27 cellular contexts compared by ENCODE assay signal in the genomic region with DNA sequence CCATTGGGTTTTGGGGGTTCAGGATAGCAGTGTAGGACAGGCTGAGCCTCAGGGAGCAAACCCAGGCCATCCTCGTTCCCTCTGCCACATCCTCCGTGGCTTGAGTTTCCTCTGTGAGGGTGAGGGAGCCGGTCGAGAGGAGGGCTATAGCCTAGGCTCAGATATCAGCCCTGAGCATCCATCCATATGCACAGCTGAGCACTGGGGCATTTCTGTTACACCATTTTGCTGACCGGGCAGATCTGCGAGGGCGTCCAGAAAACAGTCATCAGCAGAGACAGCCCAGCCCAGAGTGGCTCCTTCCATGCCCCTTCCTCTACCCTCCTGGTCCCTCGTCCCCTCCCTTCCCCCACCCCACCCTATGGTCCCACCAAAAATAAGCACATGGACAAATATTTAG.
"Had no signal": no experiment of that assay in that cellular context is flagged by ENCODE, and none has a peak within 500 bp of the region (broad histone marks: within the 10 kb centered on the region; RNA-seq: fewer than 3 reads in every experiment).

No MANE protein-coding gene starts in this region.

- ATAC-seq: activated CD8-positive, alpha-beta memory T cell treated with anti-CD3 and anti-CD28 coated beads, Interleukin-2, amount 10 ng/mL, durations not matched to agents 7 days and 5 days; activated CD8-positive, alpha-beta T cell treated with anti-CD3 and anti-CD28 coated beads, Interleukin-2, amount 10 ng/mL, durations not matched to agents 7 days and 5 days; activated naive CD8-positive, alpha-beta T cell treated with anti-CD3 and anti-CD28 coated beads, Interleukin-2, amount 50 U/mL, for 24 hours; mucosa of descending colon; natural killer cell treated with Interleukin-12 subunit alpha and Interleukin-12 subunit beta and Interleukin-15 and Interleukin-18, amount 100 ng/mL, for 72 hours; right cardiac atrium; T-helper 17 cell had no signal

- H3K36me3 Mint-ChIP-seq: activated CD8-positive, alpha-beta memory T cell treated with anti-CD3 and anti-CD28 coated beads, Interleukin-2, amount 10 ng/mL, durations not matched to agents 7 days and 5 days; activated naive CD4-positive, alpha-beta T cell treated with anti-CD3 and anti-CD28 coated beads, Interleukin-2, amount 50 U/mL, for 24 hours; natural killer cell treated with Interleukin-12 subunit alpha and Interleukin-12 subunit beta and Interleukin-15 and Interleukin-18, amount 100 ng/mL, for 72 hours had no signal

- H3K4me1 ChIP-seq: breast epithelium, left ventricle myocardium inferior, spleen had no signal

- H3K27me3 ChIP-seq: breast epithelium, esophagus squamous epithelium, spleen, vagina had no signal

- DNase-seq: activated CD8-positive, alpha-beta memory T cell treated with anti-CD3 and anti-CD28 coated beads, Interleukin-2, amount 10 ng/mL, durations not matched to agents 7 days and 5 days; activated CD8-positive, alpha-beta T cell treated with anti-CD3 and anti-CD28 coated beads, Interleukin-2, amount 10 ng/mL, durations not matched to agents 7 days and 5 days; activated naive CD8-positive, alpha-beta T cell treated with anti-CD3 and anti-CD28 coated beads, Interleukin-2, amount 50 U/mL, for 24 hours; activated T-cell treated with anti-CD3 and anti-CD28 coated beads, Interleukin-2, amount 50 U/mL, for 48 hours; amygdala; esophagus squamous epithelium; foreskin melanocyte; left ventricle myocardium inferior; mesendoderm; mucosa of descending colon; posterior cingulate gyrus; right cardiac atrium; spleen; T-helper 17 cell; T1000 had no signal

- H3K36me3 ChIP-seq: breast epithelium, left ventricle myocardium inferior had no signal

- H3K9me3 Mint-ChIP-seq: activated naive CD4-positive, alpha-beta T cell treated with anti-CD3 and anti-CD28 coated beads, Interleukin-2, amount 50 U/mL, for 24 hours; activated naive CD8-positive, alpha-beta T cell treated with anti-CD3 and anti-CD28 coated beads, Interleukin-2, amount 50 U/mL, for 24 hours; activated T-helper 2 cell treated with anti-CD3 and anti-CD28 coated beads, Interferon-gamma antibody, Interleukin-2, Interleukin-4, amounts not matched to agents 10 μg/mL and 5 μg/mL and 100 μg/mL, durations not matched to agents 14 hours and 24 hours and 36 hours; central memory CD8-positive, alpha-beta T cell; dendritic cell treated with granulocyte-macrophage colony-stimulating factor and Interleukin-4, amounts not matched to agents 40 ng/mL and 50 ng/mL, for 4 days; natural killer cell treated with Interleukin-12 subunit alpha and Interleukin-12 subunit beta and Interleukin-15 and Interleukin-18, amount 100 ng/mL, for 72 hours; stimulated activated naive CD8-positive, alpha-beta T cell treated with anti-CD3 and anti-CD28 coated beads, Interleukin-15, Interleukin-2, amounts not matched to agents 100 ng/mL and 50 ng/mL, for 24 hours; type B pancreatic cell had no signal

- H3K4me3 ChIP-seq: breast epithelium, esophagus squamous epithelium, left ventricle myocardium inferior, lung, mucosa of descending colon, spleen, thoracic aorta, vagina had no signal

- H3K4me1 Mint-ChIP-seq: activated naive CD4-positive, alpha-beta T cell treated with anti-CD3 and anti-CD28 coated beads, Interleukin-2, amount 50 U/mL, for 24 hours had no signal

- H3K27me3 Mint-ChIP-seq: activated CD8-positive, alpha-beta memory T cell treated with anti-CD3 and anti-CD28 coated beads, Interleukin-2, amount 10 ng/mL, durations not matched to agents 7 days and 5 days; activated naive CD4-positive, alpha-beta T cell treated with anti-CD3 and anti-CD28 coated beads, Interleukin-2, amount 50 U/mL, for 24 hours; activated naive CD8-positive, alpha-beta T cell treated with anti-CD3 and anti-CD28 coated beads, Interleukin-2, amount 50 U/mL, for 24 hours; central memory CD8-positive, alpha-beta T cell; dendritic cell treated with granulocyte-macrophage colony-stimulating factor and Interleukin-4, amounts not matched to agents 40 ng/mL and 50 ng/mL, for 4 days; natural killer cell treated with Interleukin-12 subunit alpha and Interleukin-12 subunit beta and Interleukin-15 and Interleukin-18, amount 100 ng/mL, for 72 hours; stimulated activated naive CD8-positive, alpha-beta T cell treated with anti-CD3 and anti-CD28 coated beads, Interleukin-15, Interleukin-2, amounts not matched to agents 100 ng/mL and 50 ng/mL, for 24 hours; T-helper 17 cell; type B pancreatic cell had no signal

- H3K4me3 Mint-ChIP-seq: activated CD8-positive, alpha-beta memory T cell treated with anti-CD3 and anti-CD28 coated beads, Interleukin-2, amount 10 ng/mL, durations not matched to agents 7 days and 5 days; activated CD8-positive, alpha-beta T cell treated with anti-CD3 and anti-CD28 coated beads, Interleukin-2, amount 10 ng/mL, durations not matched to agents 7 days and 5 days; activated naive CD4-positive, alpha-beta T cell treated with anti-CD3 and anti-CD28 coated beads, Interleukin-2, amount 50 U/mL, for 24 hours; activated naive CD8-positive, alpha-beta T cell treated with anti-CD3 and anti-CD28 coated beads, Interleukin-2, amount 50 U/mL, for 24 hours; central memory CD8-positive, alpha-beta T cell; dendritic cell treated with granulocyte-macrophage colony-stimulating factor and Interleukin-4, amounts not matched to agents 40 ng/mL and 50 ng/mL, for 4 days; natural killer cell treated with Interleukin-12 subunit alpha and Interleukin-12 subunit beta and Interleukin-15 and Interleukin-18, amount 100 ng/mL, for 72 hours; stimulated activated naive CD8-positive, alpha-beta T cell treated with anti-CD3 and anti-CD28 coated beads, Interleukin-15, Interleukin-2, amounts not matched to agents 100 ng/mL and 50 ng/mL, for 24 hours; T-helper 17 cell; type B pancreatic cell had no signal

- H3K27ac Mint-ChIP-seq: activated CD8-positive, alpha-beta memory T cell treated with anti-CD3 and anti-CD28 coated beads, Interleukin-2, amount 10 ng/mL, durations not matched to agents 7 days and 5 days; activated CD8-positive, alpha-beta T cell treated with anti-CD3 and anti-CD28 coated beads, Interleukin-2, amount 10 ng/mL, durations not matched to agents 7 days and 5 days; activated naive CD4-positive, alpha-beta T cell treated with anti-CD3 and anti-CD28 coated beads, Interleukin-2, amount 50 U/mL, for 24 hours; activated naive CD8-positive, alpha-beta T cell treated with anti-CD3 and anti-CD28 coated beads, Interleukin-2, amount 50 U/mL, for 24 hours; activated T-helper 2 cell treated with anti-CD3 and anti-CD28 coated beads, Interferon-gamma antibody, Interleukin-2, Interleukin-4, amounts not matched to agents 10 μg/mL and 5 μg/mL and 100 μg/mL, durations not matched to agents 14 hours and 24 hours and 36 hours; dendritic cell treated with granulocyte-macrophage colony-stimulating factor and Interleukin-4, amounts not matched to agents 40 ng/mL and 50 ng/mL, for 4 days; natural killer cell treated with Interleukin-12 subunit alpha and Interleukin-12 subunit beta and Interleukin-15 and Interleukin-18, amount 100 ng/mL, for 72 hours; stimulated activated naive CD8-positive, alpha-beta T cell treated with anti-CD3 and anti-CD28 coated beads, Interleukin-15, Interleukin-2, amounts not matched to agents 100 ng/mL and 50 ng/mL, for 24 hours; T-helper 17 cell had no signal

- H3K9me3 ChIP-seq: breast epithelium, esophagus squamous epithelium, left ventricle myocardium inferior, mucosa of descending colon, spleen, thoracic aorta, vagina had no signal

- H3K27ac ChIP-seq: breast epithelium, epithelial cell of prostate, left ventricle myocardium inferior, spleen, thoracic aorta, vagina had no signal
